28 cellular contexts compared by ENCODE assay signal in the genomic region with DNA sequence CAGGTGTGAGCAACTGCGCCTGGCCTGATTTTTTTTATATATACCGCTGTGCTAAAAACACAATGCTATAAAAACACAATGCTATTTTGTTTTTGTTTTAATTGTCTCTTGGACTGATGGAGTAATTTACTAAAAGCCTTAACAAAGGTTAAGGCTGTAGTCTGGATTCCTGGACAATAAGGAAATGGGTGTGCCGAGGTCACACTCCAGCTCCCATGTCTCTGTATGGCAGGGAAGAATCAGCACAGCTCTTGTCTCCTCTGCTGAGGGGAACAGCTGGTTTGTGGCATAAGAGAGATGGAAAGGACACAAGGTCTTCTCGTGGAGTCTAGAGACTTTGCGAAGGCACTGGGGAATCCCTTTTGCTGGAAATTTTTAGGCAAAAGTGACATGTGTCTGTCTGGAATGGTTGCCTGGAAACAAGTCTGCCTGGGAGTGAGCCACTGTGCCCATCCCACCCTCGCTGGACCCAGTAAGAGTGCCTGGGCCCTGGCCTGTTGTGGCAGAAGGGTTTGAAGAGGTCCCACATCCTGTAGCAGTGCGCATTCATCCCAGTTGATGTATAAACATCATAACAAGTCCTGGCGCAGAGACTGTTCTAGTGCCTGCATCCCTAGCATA.
DNase-seq lines count a peak whose midpoint lies in the region; ATAC-seq and TF ChIP-seq lines count a peak whose summit lies in the region.
"Had no signal": no experiment of that assay in that cellular context is flagged by ENCODE, and none has a peak within 500 bp of the region (broad histone marks: within the 10 kb centered on the region; RNA-seq: fewer than 3 reads in every experiment).

No MANE protein-coding gene starts in this region.

- intact Hi-C loops in cardiac septum (cut with DNase I) = no loop called here
- intact Hi-C loops in heart left ventricle (cut with DNase I) = no loop called here
- intact Hi-C loops in activated T-helper 2 cell treated with anti-CD3 and anti-CD28 coated beads, Interferon-gamma antibody, Interleukin-2, Interleukin-4, amounts not matched to agents 10 μg/mL and 5 μg/mL and 100 μg/mL, durations not matched to agents 14 hours and 24 hours and 36 hours (cut with micrococcal nuclease) = no loop called here

- TF ChIP-seq POLR2A in heart left ventricle (IDR thresholded peaks at IDR 0.05) = no peak

- no peaks in the 10 kb centered on the region for H3K27me3 Mint-ChIP-seq in chondrocyte (ENCODE audit: low read depth)
- peaks cover 22% of the 10 kb centered on the region for H3K27me3 Mint-ChIP-seq in nephron progenitor cell (ENCODE audit: low read depth, poor library complexity)
- no peaks in the 10 kb centered on the region for H3K27me3 Mint-ChIP-seq in activated T-helper 2 cell treated with anti-CD3 and anti-CD28 coated beads, Interferon-gamma antibody, Interleukin-2, Interleukin-4, amounts not matched to agents 10 μg/mL and 5 μg/mL and 100 μg/mL, durations not matched to agents 14 hours and 24 hours and 36 hours (ENCODE audit: low read depth)
- H3K27me3 Mint-ChIP-seq: activated CD4-positive, alpha-beta T cell treated with anti-CD3 and anti-CD28 coated beads, Interleukin-2, amount 10 ng/mL, durations not matched to agents 24 days and 14 days; activated naive CD4-positive, alpha-beta T cell treated with anti-CD3 and anti-CD28 coated beads, Interleukin-2, amount 10 ng/mL, durations not matched to agents 7 days and 5 days had no signal

- H3K36me3 Mint-ChIP-seq in chondrocyte (ENCODE audit: low read depth) = no peaks in the 10 kb centered on the region
- no peaks in the 10 kb centered on the region for H3K36me3 Mint-ChIP-seq in nephron progenitor cell (ENCODE audit: low read depth)
- no peaks in the 10 kb centered on the region for H3K36me3 Mint-ChIP-seq in activated T-helper 2 cell treated with anti-CD3 and anti-CD28 coated beads, Interferon-gamma antibody, Interleukin-2, Interleukin-4, amounts not matched to agents 10 μg/mL and 5 μg/mL and 100 μg/mL, durations not matched to agents 14 hours and 24 hours and 36 hours (ENCODE audit: low read depth)
- H3K36me3 Mint-ChIP-seq: activated naive CD4-positive, alpha-beta T cell treated with anti-CD3 and anti-CD28 coated beads, Interleukin-2, amount 10 ng/mL, durations not matched to agents 7 days and 5 days; CD14-positive monocyte had no signal

- peak overlapping the region; percentile 88 for H3K27ac Mint-ChIP-seq in chondrocyte (ENCODE audit: unreplicated experiment)
- peak overlapping the region; percentile 69 for H3K27ac Mint-ChIP-seq in nephron progenitor cell
- H3K27ac Mint-ChIP-seq in activated T-helper 2 cell treated with anti-CD3 and anti-CD28 coated beads, Interferon-gamma antibody, Interleukin-2, Interleukin-4, amounts not matched to agents 10 μg/mL and 5 μg/mL and 100 μg/mL, durations not matched to agents 14 hours and 24 hours and 36 hours = no peak overlapping the region
- H3K27ac Mint-ChIP-seq: activated CD4-positive, alpha-beta T cell treated with anti-CD3 and anti-CD28 coated beads, Interleukin-2, amount 10 ng/mL, durations not matched to agents 24 days and 14 days; activated naive CD4-positive, alpha-beta T cell treated with anti-CD3 and anti-CD28 coated beads, Interleukin-2, amount 10 ng/mL, durations not matched to agents 7 days and 5 days; activated T-cell treated with anti-CD3 and anti-CD28 coated beads, Interleukin-2, amount 50 U/mL, for 72 hours; CD14-positive monocyte; stimulated activated naive CD8-positive, alpha-beta T cell treated with anti-CD3 and anti-CD28 coated beads, Interleukin-15, amount 100 ng/mL, for 72 hours; T-helper 1 cell treated with Interleukin-12 subunit alpha and Interleukin-12 subunit beta and Interleukin-4 antibody, amounts not matched to agents 30 μg/mL and 1 μg/mL, for 36 hours had no signal

- no peak for ATAC-seq in heart left ventricle
- ATAC-seq in GM19351 (IDR thresholded peaks at IDR 0.05; ENCODE audit: unreplicated experiment) = no peak
- ATAC-seq: activated T-cell treated with anti-CD3 and anti-CD28 coated beads, Interleukin-2, amount 50 U/mL, for 72 hours; stimulated activated naive CD8-positive, alpha-beta T cell treated with anti-CD3 and anti-CD28 coated beads, Interleukin-15, amount 100 ng/mL, for 72 hours; upper lobe of right lung had no signal

- H3K9me3 Mint-ChIP-seq in chondrocyte (ENCODE audit: low read depth) = no peaks in the 10 kb centered on the region
- H3K9me3 Mint-ChIP-seq in nephron progenitor cell = no peaks in the 10 kb centered on the region
- H3K9me3 Mint-ChIP-seq in activated T-helper 2 cell treated with anti-CD3 and anti-CD28 coated beads, Interferon-gamma antibody, Interleukin-2, Interleukin-4, amounts not matched to agents 10 μg/mL and 5 μg/mL and 100 μg/mL, durations not matched to agents 14 hours and 24 hours and 36 hours = no peaks in the 10 kb centered on the region
- H3K9me3 Mint-ChIP-seq: activated CD4-positive, alpha-beta T cell treated with anti-CD3 and anti-CD28 coated beads, Interleukin-2, amount 10 ng/mL, durations not matched to agents 24 days and 14 days; activated naive CD4-positive, alpha-beta T cell treated with anti-CD3 and anti-CD28 coated beads, Interleukin-2, amount 10 ng/mL, durations not matched to agents 7 days and 5 days; activated T-cell treated with anti-CD3 and anti-CD28 coated beads, Interleukin-2, amount 50 U/mL, for 72 hours; central memory CD8-positive, alpha-beta T cell; stimulated activated naive CD8-positive, alpha-beta T cell treated with anti-CD3 and anti-CD28 coated beads, Interleukin-15, amount 100 ng/mL, for 72 hours; T-helper 1 cell treated with Interleukin-12 subunit alpha and Interleukin-12 subunit beta and Interleukin-4 antibody, amounts not matched to agents 30 μg/mL and 1 μg/mL, for 36 hours had no signal

- H3K9me3 ChIP-seq in heart left ventricle = no peaks in the 10 kb centered on the region
- H3K9me3 ChIP-seq: HAP-1, SJSA1, upper lobe of right lung had no signal

- peak overlapping the region in 1 of 12 donors; percentile 71 for H3K27ac ChIP-seq in heart left ventricle
- H3K27ac ChIP-seq: foreskin keratinocyte, PC-9, upper lobe of right lung had no signal

- H3K4me3 Mint-ChIP-seq in chondrocyte (ENCODE audit: unreplicated experiment) (no peak overlapping the region), nephron progenitor cell (no peak overlapping the region)
- H3K4me3 Mint-ChIP-seq in activated T-helper 2 cell treated with anti-CD3 and anti-CD28 coated beads, Interferon-gamma antibody, Interleukin-2, Interleukin-4, amounts not matched to agents 10 μg/mL and 5 μg/mL and 100 μg/mL, durations not matched to agents 14 hours and 24 hours and 36 hours (ENCODE audit: low read depth) = no peak overlapping the region
- H3K4me3 Mint-ChIP-seq: activated CD4-positive, alpha-beta T cell treated with anti-CD3 and anti-CD28 coated beads, Interleukin-2, amount 10 ng/mL, durations not matched to agents 24 days and 14 days; activated naive CD4-positive, alpha-beta T cell treated with anti-CD3 and anti-CD28 coated beads, Interleukin-2, amount 10 ng/mL, durations not matched to agents 7 days and 5 days; activated T-cell treated with anti-CD3 and anti-CD28 coated beads, Interleukin-2, amount 50 U/mL, for 72 hours; CD14-positive monocyte; central memory CD8-positive, alpha-beta T cell; stimulated activated naive CD8-positive, alpha-beta T cell treated with anti-CD3 and anti-CD28 coated beads, Interleukin-15, amount 100 ng/mL, for 72 hours; T-helper 1 cell treated with Interleukin-12 subunit alpha and Interleukin-12 subunit beta and Interleukin-4 antibody, amounts not matched to agents 30 μg/mL and 1 μg/mL, for 36 hours had no signal

- peaks cover 0 to 39% (median 8%) of the 10 kb centered on the region in 12 donors for H3K4me1 ChIP-seq in heart left ventricle
- H3K4me1 ChIP-seq: HAP-1, upper lobe of right lung had no signal

- H3K4me1 Mint-ChIP-seq in chondrocyte (ENCODE audit: low read depth) (peaks cover 39% of the 10 kb centered on the region), nephron progenitor cell (peaks cover 61% of the 10 kb centered on the region)
- H3K4me1 Mint-ChIP-seq in activated T-helper 2 cell treated with anti-CD3 and anti-CD28 coated beads, Interferon-gamma antibody, Interleukin-2, Interleukin-4, amounts not matched to agents 10 μg/mL and 5 μg/mL and 100 μg/mL, durations not matched to agents 14 hours and 24 hours and 36 hours (ENCODE audit: low read depth) = no peaks in the 10 kb centered on the region
- H3K4me1 Mint-ChIP-seq: activated CD4-positive, alpha-beta T cell treated with anti-CD3 and anti-CD28 coated beads, Interleukin-2, amount 10 ng/mL, durations not matched to agents 24 days and 14 days; activated naive CD4-positive, alpha-beta T cell treated with anti-CD3 and anti-CD28 coated beads, Interleukin-2, amount 10 ng/mL, durations not matched to agents 7 days and 5 days; CD14-positive monocyte; central memory CD8-positive, alpha-beta T cell; stimulated activated naive CD8-positive, alpha-beta T cell treated with anti-CD3 and anti-CD28 coated beads, Interleukin-15, amount 100 ng/mL, for 72 hours had no signal

- H3K36me3 ChIP-seq in heart left ventricle = no peaks in the 10 kb centered on the region
- H3K36me3 ChIP-seq: HAP-1, SJSA1, upper lobe of right lung had no signal

- WGBS in heart left ventricle, 4 donors = 58 to 80% (median 73%) methylated on average over 6 to 8 of the region's 8 CpGs

- no peak overlapping the region for H3K4me3 ChIP-seq in heart left ventricle
- H3K4me3 ChIP-seq: HAP-1, lung, PC-9, SJSA1, upper lobe of right lung had no signal

- TF ChIP-seq CTCF in heart left ventricle (IDR thresholded peaks at IDR 0.05) (no peak), chondrocyte (IDR thresholded peaks at IDR 0.05) (no peak), nephron progenitor cell (IDR thresholded peaks at IDR 0.05) (no peak)

- peak; percentile 20 for DNase-seq in cardiac septum (ENCODE audit: low spot score)
- DNase-seq in heart left ventricle = no peak
- DNase-seq in chondrocyte (ENCODE audit: low spot score) = no peak
- no peak for DNase-seq in nephron progenitor cell
- DNase-seq in activated T-helper 2 cell treated with anti-CD3 and anti-CD28 coated beads, Interferon-gamma antibody, Interleukin-2, Interleukin-4, amounts not matched to agents 10 μg/mL and 5 μg/mL and 100 μg/mL, durations not matched to agents 14 hours and 24 hours and 36 hours (ENCODE audit: low spot score) = no peak
- DNase-seq in NCI-H526 treated with DMSO at 0.1 percent for 48 hours (lab: John Stamatoyannopoulos, UW) = no peak
- DNase-seq in A172 (ENCODE audit: low spot score) = no peak
- DNase-seq: activated CD4-positive, alpha-beta T cell treated with anti-CD3 and anti-CD28 coated beads, Interleukin-2, amount 10 ng/mL, durations not matched to agents 24 days and 14 days; activated naive CD4-positive, alpha-beta T cell treated with anti-CD3 and anti-CD28 coated beads, Interleukin-2, amount 10 ng/mL, durations not matched to agents 7 days and 5 days; activated T-cell treated with anti-CD3 and anti-CD28 coated beads, Interleukin-2, amount 50 U/mL, for 72 hours; anterior cingulate cortex; erythroblast; hippocampal formation; MM.1S; NCI-H1436 treated with DMSO at 0.1 percent for 48 hours; nucleus accumbens; stimulated activated CD4-positive, alpha-beta T cell treated with anti-CD3 and anti-CD28 coated beads, Interleukin-12 subunit alpha, Interleukin-12 subunit beta, amount 100 ng/mL, for 4 hours; stimulated activated naive CD8-positive, alpha-beta T cell treated with anti-CD3 and anti-CD28 coated beads, Interleukin-15, amount 100 ng/mL, for 72 hours; upper lobe of right lung had no signal

- no peaks in the 10 kb centered on the region for H3K27me3 ChIP-seq in heart left ventricle
- H3K27me3 ChIP-seq: foreskin keratinocyte, SJSA1, upper lobe of right lung had no signal
